In the genomic region with DNA sequence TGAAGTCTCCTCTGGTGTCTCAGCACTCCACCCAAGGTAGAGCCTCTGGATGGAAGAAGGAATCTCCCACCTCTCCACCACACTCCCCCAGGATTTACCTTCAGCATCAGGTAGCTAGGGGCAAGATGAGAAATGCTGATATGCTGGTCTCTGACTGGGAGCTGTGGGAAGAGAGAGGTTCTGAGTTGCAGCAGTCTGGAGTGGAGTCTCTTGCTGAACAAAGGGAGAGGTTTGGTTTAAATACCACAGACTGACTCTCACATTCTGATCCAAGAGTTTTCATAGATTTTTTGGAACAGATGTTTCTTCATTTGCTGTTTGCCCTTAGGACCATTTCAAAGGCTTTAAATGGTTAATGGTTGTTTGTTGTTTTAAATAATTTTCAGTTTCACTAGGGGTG, we compare ENCODE assay signal across 11 cellular contexts. TPM values are rescaled to one million over a fixed set of nuclear protein-coding genes. Genes with fewer than 3 reads are reported as not detected.
DNase-seq lines count a peak whose midpoint lies in the region; TF ChIP-seq lines count a peak whose summit lies in the region.
"Had no signal": no experiment of that assay in that cellular context is flagged by ENCODE, and none has a peak within 500 bp of the region (broad histone marks: within the 10 kb centered on the region; RNA-seq: fewer than 3 reads in every experiment).

No MANE protein-coding gene starts in this region.

- H3K14ac ChIP-seq in mesenchymal stem cell (ENCODE audit: low read length in 2 of 2) (no peak overlapping the region), H9 (ENCODE audit: insufficient read depth, low read length) (no peak overlapping the region)

- H3K23me2 ChIP-seq in H9 (ENCODE audit: insufficient read length, low read depth, low read length, poor library complexity, severe bottlenecking) = peaks cover 14% of the 10 kb centered on the region

- no peaks in the 10 kb centered on the region for H3K9me3 Mint-ChIP-seq in H9

- H2BK15ac ChIP-seq in mesenchymal stem cell (ENCODE audit: low read depth, poor library complexity, severe bottlenecking) = no peak overlapping the region
- no peak overlapping the region for H2BK15ac ChIP-seq in H9 (ENCODE audit: low read depth, low read length)

- H3K79me2 ChIP-seq in ACC112 (ENCODE audit: control insufficient read depth, insufficient read depth, low read length, unreplicated experiment) (peaks cover 35% of the 10 kb centered on the region), H9 (ENCODE audit: insufficient read depth, low read length) (no peaks in the 10 kb centered on the region)

- intact Hi-C loops in ovary (cut with DNase I) = loop anchor here in 1 of 4 donors (5.0 kb wide), 1 partner anchor 43 kb away; a partner anchor contains a TSS

- no peak overlapping the region for H2BK20ac ChIP-seq in H9 (ENCODE audit: low read depth, low read length, poor library complexity, severe bottlenecking)

- H4K91ac ChIP-seq in mesenchymal stem cell (ENCODE audit: low read length) (no peak overlapping the region), H9 (ENCODE audit: insufficient read length, low read depth, low read length) (no peak overlapping the region)

- H3K18ac ChIP-seq in mesenchymal stem cell (ENCODE audit: low read depth in 1 of 2, low read length in 2 of 2) (no peak overlapping the region), H9 (ENCODE audit: insufficient read length, low read depth, low read length) (no peak overlapping the region)

- TF ChIP-seq EP300 in ovary (IDR thresholded peaks at IDR 0.05) = no peak

- no peak overlapping the region for H4K5ac ChIP-seq in H9 (ENCODE audit: insufficient read length, low read depth, low read length)

- peak overlapping the region; percentile 99 for H3K27ac ChIP-seq in ACC112 (ENCODE audit: low read depth, low read length)
- H3K27ac ChIP-seq in mesenchymal stem cell (ENCODE audit: low read length, poor library complexity, severe bottlenecking) = peak overlapping the region; percentile 13
- no peak overlapping the region for H3K27ac ChIP-seq in H9 (ENCODE audit: insufficient read length, low read depth, low read length)
- no peak overlapping the region for H3K27ac ChIP-seq in ovary
- no peak overlapping the region for H3K27ac ChIP-seq in WERI-Rb-1

- no peak overlapping the region for H3K56ac ChIP-seq in H9 (ENCODE audit: insufficient read length, low read depth, low read length)

- H3K36me3 Mint-ChIP-seq in H9 (ENCODE audit: insufficient read depth in 1 of 3, low read depth in 3 of 3) = peaks cover 0 to 4% (median 0%) of the 10 kb centered on the region in 3 experiments; a peak in 1 of 7 replicates

- H3K9me3 ChIP-seq in mesenchymal stem cell (ENCODE audit: control insufficient read depth, low read length) = no peaks in the 10 kb centered on the region
- no peaks in the 10 kb centered on the region for H3K9me3 ChIP-seq in H9 (ENCODE audit: control insufficient read depth, low read depth, low read length)
- no peaks in the 10 kb centered on the region for H3K9me3 ChIP-seq in ovary
- no peaks in the 10 kb centered on the region for H3K9me3 ChIP-seq in WERI-Rb-1 (ENCODE audit: severe bottlenecking)

- peaks cover 19 to 31% of the 10 kb centered on the region in 2 experiments for H3K4me1 Mint-ChIP-seq in H9

- TF ChIP-seq POLR2A in ovary (IDR thresholded peaks at IDR 0.05) = no peak

- H3K79me1 ChIP-seq in mesenchymal stem cell (replicated peaks; ENCODE audit: low read length, poor library complexity, severe bottlenecking) = peaks cover 5% of the 10 kb centered on the region
- H3K79me1 ChIP-seq in H9 (ENCODE audit: insufficient read depth, low read depth, low read length, poor library complexity, severe bottlenecking) = no peaks in the 10 kb centered on the region

- H2BK12ac ChIP-seq in mesenchymal stem cell (ENCODE audit: low read length in 2 of 2) (no peak overlapping the region), H9 (ENCODE audit: insufficient read length, low read depth, low read length) (no peak overlapping the region)

- H3K4me1 ChIP-seq in ACC112 (ENCODE audit: control insufficient read depth, insufficient read depth, low read length, unreplicated experiment) (peaks cover 18% of the 10 kb centered on the region), mesenchymal stem cell (ENCODE audit: control insufficient read depth, insufficient read depth, low read depth, low read length) (peaks cover 12% of the 10 kb centered on the region), H9 (ENCODE audit: insufficient read depth, low read length) (no peaks in the 10 kb centered on the region), ovary (ENCODE audit: insufficient read depth) (peaks cover 6% of the 10 kb centered on the region)

- H3K27me3 ChIP-seq in ACC112 (ENCODE audit: insufficient read depth, low read length) (no peaks in the 10 kb centered on the region), mesenchymal stem cell (ENCODE audit: control insufficient read depth in 1 of 2, insufficient read depth in 1 of 2, low read length in 2 of 2) (no peaks in the 10 kb centered on the region), H9 (ENCODE audit: insufficient read depth, low read length) (no peaks in the 10 kb centered on the region), ovary (no peaks in the 10 kb centered on the region), WERI-Rb-1 (ENCODE audit: insufficient read depth, low read depth, severe bottlenecking) (no peaks in the 10 kb centered on the region)

- H3K4me3 Mint-ChIP-seq in H9 = peak overlapping the region in 1 of 2 experiments; percentile 7; a peak in 1 of 5 replicates

- no peak overlapping the region for H3K23ac ChIP-seq in mesenchymal stem cell (ENCODE audit: low read length in 2 of 2)
- H3K23ac ChIP-seq in H9 (ENCODE audit: insufficient read length, low read depth, low read length) = no peak overlapping the region

- no peak overlapping the region; a peak in 1 of 7 replicates for H3K27ac Mint-ChIP-seq in H9

- peak overlapping the region; percentile 100 for H3K9ac ChIP-seq in mesenchymal stem cell (ENCODE audit: low read length)
- no peak overlapping the region for H3K9ac ChIP-seq in H9 (ENCODE audit: extremely low read depth, insufficient read length, low read length)

- H3K4me3 ChIP-seq in ACC112 (ENCODE audit: low read depth, low read length) (peak overlapping the region; percentile 97), GM12875 (ENCODE audit: low read depth, low read length) (peak overlapping the region; percentile 0), astrocyte of the cerebellum (ENCODE audit: low read depth, low read length) (no peak overlapping the region), mesenchymal stem cell (ENCODE audit: insufficient read depth in 1 of 2, low read depth in 1 of 2, low read length in 2 of 2) (peak overlapping the region in 1 of 2 experiments; percentile 97), ovary (no peak overlapping the region), WERI-Rb-1 (ENCODE audit: low read depth, low read length) (no peak overlapping the region)

- H3K4me2 ChIP-seq in mesenchymal stem cell (ENCODE audit: low read length, poor library complexity, severe bottlenecking) (peak overlapping the region; percentile 5), H9 (ENCODE audit: insufficient read depth, insufficient read length, low read length) (no peak overlapping the region)

- no peak overlapping the region for H2BK5ac ChIP-seq in mesenchymal stem cell (ENCODE audit: low read depth, low read length, poor library complexity, severe bottlenecking)
- H2BK5ac ChIP-seq in H9 (ENCODE audit: insufficient read length, low read length) = no peak overlapping the region

- DNase-seq in astrocyte of the cerebellum (ENCODE audit: low read depth) = peak; percentile 23
- no peak for DNase-seq in mesenchymal stem cell
- no peak for DNase-seq in H9
- no peak for DNase-seq in ovary
- DNase-seq in WERI-Rb-1 = no peak
- no peak for DNase-seq in NCI-H82 (lab: John Stamatoyannopoulos, UW)
- DNase-seq: activated CD8-positive, alpha-beta memory T cell treated with anti-CD3 and anti-CD28 coated beads for 24 hours; NCI-H774; occipital lobe had no signal

- no peak overlapping the region for H2AFZ ChIP-seq in ACC112 (ENCODE audit: low read length, unreplicated experiment)
- H2AFZ ChIP-seq in mesenchymal stem cell (ENCODE audit: low read depth, low read length) = no peak overlapping the region
- no peak overlapping the region for H2AFZ ChIP-seq in H9 (ENCODE audit: low read length)

- in situ Hi-C loops in astrocyte of the cerebellum (cut with HindIII; ENCODE audit: low sequenced_read_pairs) = loop anchor here (5.0 kb wide), 1 partner anchor 37 kb away; no protein-coding TSS in a partner anchor

- H2AK5ac ChIP-seq in mesenchymal stem cell (ENCODE audit: low read length, severe bottlenecking) (peak overlapping the region; percentile 1), H9 (ENCODE audit: insufficient read length, low read length) (no peak overlapping the region)

- H4K20me1 ChIP-seq in H9 (ENCODE audit: control insufficient read depth, insufficient read depth, insufficient read length) = no peaks in the 10 kb centered on the region

- H3K36me3 ChIP-seq in ACC112 (ENCODE audit: insufficient read depth, low read length) (no peaks in the 10 kb centered on the region), mesenchymal stem cell (ENCODE audit: control insufficient read depth in 1 of 2, insufficient read depth in 2 of 2, low read depth in 1 of 2, low read length in 2 of 2) (no peaks in the 10 kb centered on the region), ovary (no peaks in the 10 kb centered on the region), WERI-Rb-1 (no peaks in the 10 kb centered on the region)

- no peak overlapping the region for H3K4ac ChIP-seq in mesenchymal stem cell (ENCODE audit: low read depth in 1 of 2, low read length in 2 of 2)
- H3K4ac ChIP-seq in H9 (ENCODE audit: low read depth, low read length) = no peak overlapping the region

- no peak for TF ChIP-seq CTCF in GM12875 (IDR thresholded peaks at IDR 0.05; ENCODE audit: borderline replicate concordance, insufficient read depth, low read depth, low read length)
- TF ChIP-seq CTCF in astrocyte of the cerebellum (IDR thresholded peaks at IDR 0.05; ENCODE audit: low read depth, low read length, missing control alignments) = no peak
- TF ChIP-seq CTCF in H9 (conservative IDR thresholded peaks at IDR 0.05) = no peak
- TF ChIP-seq CTCF in ovary (IDR thresholded peaks at IDR 0.05) = no peak
- no peak for TF ChIP-seq CTCF in WERI-Rb-1 (IDR thresholded peaks at IDR 0.05; ENCODE audit: low read depth, low read length)

- no peak overlapping the region for H4K8ac ChIP-seq in mesenchymal stem cell (ENCODE audit: low read length)
- no peak overlapping the region for H4K8ac ChIP-seq in H9 (replicated peaks; ENCODE audit: insufficient read length, low read depth, low read length)

- H2BK120ac ChIP-seq in mesenchymal stem cell (ENCODE audit: low read depth, low read length) = no peak overlapping the region
- no peak overlapping the region for H2BK120ac ChIP-seq in H9 (ENCODE audit: low read depth, low read length, poor library complexity, severe bottlenecking)

- no peaks in the 10 kb centered on the region for H3K27me3 Mint-ChIP-seq in H9 (ENCODE audit: low read depth)

- no peak overlapping the region for H3T11ph ChIP-seq in H9 (ENCODE audit: low read length)

RNA-seq across cellular contexts. Expression of a gene that starts 1.1 kb away (rescaled TPM):
- 25.5 TPM for polyA plus RNA-seq in mesenchymal stem cell (2013, experiment 1 of 2)
- polyA plus RNA-seq in mesenchymal stem cell (2013, experiment 2 of 2) = 25.2 TPM
- total RNA-seq in H9 (2021) = 5.7 and 7.6 TPM in 2 replicates
- 100 to 1,000 TPM in 1 of 7 donors, 10 to 100 TPM in 6; 50.0 to 111 (median 67.9) TPM for total RNA-seq in ovary
- polyA plus RNA-seq in ovary = 10 to 100 TPM; 26.7 to 88.7 TPM

RNA-seq across cellular contexts. Expression of a gene that starts 43.0 kb away (rescaled TPM):
- 145 TPM for polyA plus RNA-seq in mesenchymal stem cell (2013, experiment 1 of 2)
- 144 TPM for polyA plus RNA-seq in mesenchymal stem cell (2013, experiment 2 of 2)
- total RNA-seq in H9 (2021) = 59.6 and 63.2 TPM in 2 replicates
- total RNA-seq in ovary = 10 to 100 TPM; 20.5 to 50.6 (median 47.6) TPM
- 10 to 100 TPM; 34.7 to 52.5 TPM for polyA plus RNA-seq in ovary

RNA-seq across cellular contexts. Expression of a gene that starts 43.4 kb away (rescaled TPM):
- 4.5 TPM for polyA plus RNA-seq in mesenchymal stem cell (2013, experiment 1 of 2)
- polyA plus RNA-seq in mesenchymal stem cell (2013, experiment 2 of 2) = 4.3 TPM
- total RNA-seq in H9 (2021) = 13.3 and 13.7 TPM in 2 replicates
- 10 to 100 TPM; 10.6 to 21.1 (median 18.1) TPM for total RNA-seq in ovary
- 1 to 10 TPM; 3.4 to 6.5 TPM for polyA plus RNA-seq in ovary

Comparison
In these comparisons a context has a peak if more than half of its experiments do, and no peak if none do; other contexts are left out.
1. H3K27ac ChIP-seq: peak in ACC112 (single experiment) and mesenchymal stem cell (single experiment); none in H9 (single experiment), ovary (0 of 2) and WERI-Rb-1 (single experiment).
2. H3K4me3 ChIP-seq: peak in ACC112 (single experiment) and GM12875 (single experiment); none in astrocyte of the cerebellum (single experiment), ovary (single experiment) and WERI-Rb-1 (single experiment).